20 cellular contexts compared by ENCODE assay signal in genomic region chr18:25039781-25040180, GRCh38.
"Had no signal": no experiment of that assay in that cellular context is flagged by ENCODE, and none has a peak within 500 bp of the region (broad histone marks: within the 10 kb centered on the region; RNA-seq: fewer than 3 reads in every experiment).

No MANE protein-coding gene starts in this region.

- FAIRE-seq: colon, frontal cortex, keratinocyte had no signal

- H3K36me3 Mint-ChIP-seq: naive thymus-derived CD4-positive, alpha-beta T cell; stimulated activated effector memory CD8-positive, alpha-beta T cell treated with anti-CD3 and anti-CD28 coated beads, Interleukin-12 subunit alpha, Interleukin-12 subunit beta, amount 100 ng/mL, for 72 hours had no signal

- H3K9me3 Mint-ChIP-seq: type B pancreatic cell had no signal

- H3K4me3 ChIP-seq: dorsolateral prefrontal cortex, prostate gland, right atrium auricular region, stomach, thyroid gland had no signal

- H3K27me3 ChIP-seq: right atrium auricular region, stomach, thyroid gland had no signal

- H3K79me2 ChIP-seq: parathyroid adenoma had no signal

- H3K27ac Mint-ChIP-seq: stimulated activated effector memory CD8-positive, alpha-beta T cell treated with anti-CD3 and anti-CD28 coated beads, Interleukin-12 subunit alpha, Interleukin-12 subunit beta, amount 100 ng/mL, for 72 hours; type B pancreatic cell had no signal

- DNase-seq: dorsolateral prefrontal cortex; effector CD4-positive, alpha-beta T cell; mesenchymal stem cell; midbrain; naive thymus-derived CD4-positive, alpha-beta T cell; stimulated activated CD4-positive, alpha-beta T cell treated with anti-CD3 and anti-CD28 coated beads, Interleukin-2, amount 100 ng/mL, for 24 hours; stimulated activated CD4-positive, alpha-beta T cell treated with anti-CD3 and anti-CD28 coated beads, Interleukin-4, amount 100 ng/mL, for 24 hours; stimulated activated naive CD4-positive, alpha-beta T cell treated with Interleukin-2 at 50 U/mL for 16 hours; stomach; thyroid gland had no signal

- H3K4me1 ChIP-seq: parathyroid adenoma, prostate gland, right atrium auricular region, stomach, thyroid gland had no signal

- H3K27ac ChIP-seq: parathyroid adenoma, prostate gland, right atrium auricular region, stomach, thyroid gland had no signal

- H3K36me3 ChIP-seq: prostate gland, right atrium auricular region, stomach, thyroid gland had no signal

- H3K4me3 Mint-ChIP-seq: naive thymus-derived CD4-positive, alpha-beta T cell; stimulated activated effector memory CD8-positive, alpha-beta T cell treated with anti-CD3 and anti-CD28 coated beads, Interleukin-12 subunit alpha, Interleukin-12 subunit beta, amount 100 ng/mL, for 72 hours; type B pancreatic cell had no signal

- H3K4me1 Mint-ChIP-seq: naive thymus-derived CD4-positive, alpha-beta T cell; stimulated activated effector memory CD8-positive, alpha-beta T cell treated with anti-CD3 and anti-CD28 coated beads, Interleukin-12 subunit alpha, Interleukin-12 subunit beta, amount 100 ng/mL, for 72 hours had no signal

- H2AFZ ChIP-seq: parathyroid adenoma had no signal

- ATAC-seq: left lobe of liver; naive thymus-derived CD4-positive, alpha-beta T cell; sciatic nerve; stimulated activated effector memory CD8-positive, alpha-beta T cell treated with anti-CD3 and anti-CD28 coated beads, Interleukin-12 subunit alpha, Interleukin-12 subunit beta, amount 100 ng/mL, for 72 hours had no signal
